Comparison of ENCODE assay signal across 1 cellular context in the genomic region with DNA sequence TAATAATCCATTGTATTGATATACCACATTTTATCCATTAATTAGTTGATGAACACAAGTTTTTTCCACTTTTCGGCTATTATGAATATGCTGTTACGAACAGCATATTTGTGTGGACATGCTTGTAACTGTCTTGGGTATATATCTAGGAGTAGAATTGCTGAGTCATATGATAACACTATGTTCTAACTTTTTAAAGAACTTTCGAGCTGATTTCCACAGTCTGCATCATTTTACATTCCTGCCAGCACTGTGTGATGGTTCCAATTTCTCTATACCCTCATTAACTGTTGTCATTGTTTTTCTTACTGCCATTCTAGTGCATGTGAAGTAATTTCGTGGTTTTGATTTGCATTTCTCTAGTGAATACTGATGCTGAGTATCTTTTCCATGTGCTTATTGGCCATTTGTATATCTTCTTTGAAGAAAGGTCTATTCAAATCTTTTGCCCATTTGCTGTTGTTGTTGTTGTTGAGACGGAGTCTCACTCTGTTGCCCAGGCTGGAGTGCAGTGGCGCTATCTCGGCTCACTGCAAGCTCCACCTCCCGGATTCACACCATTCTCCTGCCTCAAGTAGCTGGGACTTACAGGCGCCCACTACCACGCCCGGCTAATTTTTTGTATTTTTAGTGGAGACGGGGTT.
TF ChIP-seq lines count a peak whose summit lies in the region.

No MANE protein-coding gene starts in this region.

TF ChIP-seq in GM23338, 12 proteins besides CTCF, POLR2A, EP300 and RAD21:
- TF ChIP-seq ZNF331 (CRISPR knock-in tag; IDR thresholded peaks at IDR 0.05; ENCODE audit: low read depth) (no peak), POLR2AphosphoS5 (IDR thresholded peaks at IDR 0.05; ENCODE audit: low read depth) (no peak), CREB1 (CRISPR knock-in tag; IDR thresholded peaks at IDR 0.05; ENCODE audit: low read depth) (no peak), NANOG (IDR thresholded peaks at IDR 0.05; ENCODE audit: borderline replicate concordance) (no peak), ZNF114 (CRISPR knock-in tag; IDR thresholded peaks at IDR 0.05) (no peak), EZH2 (IDR thresholded peaks at IDR 0.05; ENCODE audit: low read depth, unreplicated experiment) (no peak), JUNB (IDR thresholded peaks at IDR 0.05; ENCODE audit: unreplicated experiment) (no peak)
- TF ChIP-seq, protein P1, sequence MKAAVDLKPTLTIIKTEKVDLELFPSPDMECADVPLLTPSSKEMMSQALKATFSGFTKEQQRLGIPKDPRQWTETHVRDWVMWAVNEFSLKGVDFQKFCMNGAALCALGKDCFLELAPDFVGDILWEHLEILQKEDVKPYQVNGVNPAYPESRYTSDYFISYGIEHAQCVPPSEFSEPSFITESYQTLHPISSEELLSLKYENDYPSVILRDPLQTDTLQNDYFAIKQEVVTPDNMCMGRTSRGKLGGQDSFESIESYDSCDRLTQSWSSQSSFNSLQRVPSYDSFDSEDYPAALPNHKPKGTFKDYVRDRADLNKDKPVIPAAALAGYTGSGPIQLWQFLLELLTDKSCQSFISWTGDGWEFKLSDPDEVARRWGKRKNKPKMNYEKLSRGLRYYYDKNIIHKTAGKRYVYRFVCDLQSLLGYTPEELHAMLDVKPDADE (IDR thresholded peaks at IDR 0.05): no peak
- TF ChIP-seq, protein P2, sequence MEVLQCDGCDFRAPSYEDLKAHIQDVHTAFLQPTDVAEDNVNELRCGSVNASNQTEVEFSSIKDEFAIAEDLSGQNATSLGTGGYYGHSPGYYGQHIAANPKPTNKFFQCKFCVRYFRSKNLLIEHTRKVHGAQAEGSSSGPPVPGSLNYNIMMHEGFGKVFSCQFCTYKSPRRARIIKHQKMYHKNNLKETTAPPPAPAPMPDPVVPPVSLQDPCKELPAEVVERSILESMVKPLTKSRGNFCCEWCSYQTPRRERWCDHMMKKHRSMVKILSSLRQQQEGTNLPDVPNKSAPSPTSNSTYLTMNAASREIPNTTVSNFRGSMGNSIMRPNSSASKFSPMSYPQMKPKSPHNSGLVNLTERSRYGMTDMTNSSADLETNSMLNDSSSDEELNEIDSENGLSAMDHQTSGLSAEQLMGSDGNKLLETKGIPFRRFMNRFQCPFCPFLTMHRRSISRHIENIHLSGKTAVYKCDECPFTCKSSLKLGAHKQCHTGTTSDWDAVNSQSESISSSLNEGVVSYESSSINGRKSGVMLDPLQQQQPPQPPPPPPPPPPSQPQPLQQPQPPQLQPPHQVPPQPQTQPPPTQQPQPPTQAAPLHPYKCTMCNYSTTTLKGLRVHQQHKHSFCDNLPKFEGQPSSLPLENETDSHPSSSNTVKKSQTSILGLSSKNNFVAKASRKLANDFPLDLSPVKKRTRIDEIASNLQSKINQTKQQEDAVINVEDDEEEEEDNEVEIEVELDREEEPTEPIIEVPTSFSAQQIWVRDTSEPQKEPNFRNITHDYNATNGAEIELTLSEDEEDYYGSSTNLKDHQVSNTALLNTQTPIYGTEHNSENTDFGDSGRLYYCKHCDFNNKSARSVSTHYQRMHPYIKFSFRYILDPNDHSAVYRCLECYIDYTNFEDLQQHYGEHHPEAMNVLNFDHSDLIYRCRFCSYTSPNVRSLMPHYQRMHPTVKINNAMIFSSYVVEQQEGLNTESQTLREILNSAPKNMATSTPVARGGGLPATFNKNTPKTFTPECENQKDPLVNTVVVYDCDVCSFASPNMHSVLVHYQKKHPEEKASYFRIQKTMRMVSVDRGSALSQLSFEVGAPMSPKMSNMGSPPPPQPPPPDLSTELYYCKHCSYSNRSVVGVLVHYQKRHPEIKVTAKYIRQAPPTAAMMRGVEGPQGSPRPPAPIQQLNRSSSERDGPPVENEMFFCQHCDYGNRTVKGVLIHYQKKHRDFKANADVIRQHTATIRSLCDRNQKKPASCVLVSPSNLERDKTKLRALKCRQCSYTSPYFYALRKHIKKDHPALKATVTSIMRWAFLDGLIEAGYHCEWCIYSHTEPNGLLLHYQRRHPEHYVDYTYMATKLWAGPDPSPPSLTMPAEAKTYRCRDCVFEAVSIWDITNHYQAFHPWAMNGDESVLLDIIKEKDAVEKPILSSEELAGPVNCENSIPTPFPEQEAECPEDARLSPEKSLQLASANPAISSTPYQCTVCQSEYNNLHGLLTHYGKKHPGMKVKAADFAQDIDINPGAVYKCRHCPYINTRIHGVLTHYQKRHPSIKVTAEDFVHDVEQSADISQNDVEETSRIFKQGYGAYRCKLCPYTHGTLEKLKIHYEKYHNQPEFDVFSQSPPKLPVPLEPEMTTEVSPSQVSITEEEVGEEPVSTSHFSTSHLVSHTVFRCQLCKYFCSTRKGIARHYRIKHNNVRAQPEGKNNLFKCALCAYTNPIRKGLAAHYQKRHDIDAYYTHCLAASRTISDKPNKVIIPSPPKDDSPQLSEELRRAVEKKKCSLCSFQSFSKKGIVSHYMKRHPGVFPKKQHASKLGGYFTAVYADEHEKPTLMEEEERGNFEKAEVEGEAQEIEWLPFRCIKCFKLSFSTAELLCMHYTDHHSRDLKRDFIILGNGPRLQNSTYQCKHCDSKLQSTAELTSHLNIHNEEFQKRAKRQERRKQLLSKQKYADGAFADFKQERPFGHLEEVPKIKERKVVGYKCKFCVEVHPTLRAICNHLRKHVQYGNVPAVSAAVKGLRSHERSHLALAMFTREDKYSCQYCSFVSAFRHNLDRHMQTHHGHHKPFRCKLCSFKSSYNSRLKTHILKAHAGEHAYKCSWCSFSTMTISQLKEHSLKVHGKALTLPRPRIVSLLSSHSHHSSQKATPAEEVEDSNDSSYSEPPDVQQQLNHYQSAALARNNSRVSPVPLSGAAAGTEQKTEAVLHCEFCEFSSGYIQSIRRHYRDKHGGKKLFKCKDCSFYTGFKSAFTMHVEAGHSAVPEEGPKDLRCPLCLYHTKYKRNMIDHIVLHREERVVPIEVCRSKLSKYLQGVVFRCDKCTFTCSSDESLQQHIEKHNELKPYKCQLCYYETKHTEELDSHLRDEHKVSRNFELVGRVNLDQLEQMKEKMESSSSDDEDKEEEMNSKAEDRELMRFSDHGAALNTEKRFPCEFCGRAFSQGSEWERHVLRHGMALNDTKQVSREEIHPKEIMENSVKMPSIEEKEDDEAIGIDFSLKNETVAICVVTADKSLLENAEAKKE (CRISPR knock-in tag; IDR thresholded peaks at IDR 0.05): no peak
- TF ChIP-seq, protein P3, sequence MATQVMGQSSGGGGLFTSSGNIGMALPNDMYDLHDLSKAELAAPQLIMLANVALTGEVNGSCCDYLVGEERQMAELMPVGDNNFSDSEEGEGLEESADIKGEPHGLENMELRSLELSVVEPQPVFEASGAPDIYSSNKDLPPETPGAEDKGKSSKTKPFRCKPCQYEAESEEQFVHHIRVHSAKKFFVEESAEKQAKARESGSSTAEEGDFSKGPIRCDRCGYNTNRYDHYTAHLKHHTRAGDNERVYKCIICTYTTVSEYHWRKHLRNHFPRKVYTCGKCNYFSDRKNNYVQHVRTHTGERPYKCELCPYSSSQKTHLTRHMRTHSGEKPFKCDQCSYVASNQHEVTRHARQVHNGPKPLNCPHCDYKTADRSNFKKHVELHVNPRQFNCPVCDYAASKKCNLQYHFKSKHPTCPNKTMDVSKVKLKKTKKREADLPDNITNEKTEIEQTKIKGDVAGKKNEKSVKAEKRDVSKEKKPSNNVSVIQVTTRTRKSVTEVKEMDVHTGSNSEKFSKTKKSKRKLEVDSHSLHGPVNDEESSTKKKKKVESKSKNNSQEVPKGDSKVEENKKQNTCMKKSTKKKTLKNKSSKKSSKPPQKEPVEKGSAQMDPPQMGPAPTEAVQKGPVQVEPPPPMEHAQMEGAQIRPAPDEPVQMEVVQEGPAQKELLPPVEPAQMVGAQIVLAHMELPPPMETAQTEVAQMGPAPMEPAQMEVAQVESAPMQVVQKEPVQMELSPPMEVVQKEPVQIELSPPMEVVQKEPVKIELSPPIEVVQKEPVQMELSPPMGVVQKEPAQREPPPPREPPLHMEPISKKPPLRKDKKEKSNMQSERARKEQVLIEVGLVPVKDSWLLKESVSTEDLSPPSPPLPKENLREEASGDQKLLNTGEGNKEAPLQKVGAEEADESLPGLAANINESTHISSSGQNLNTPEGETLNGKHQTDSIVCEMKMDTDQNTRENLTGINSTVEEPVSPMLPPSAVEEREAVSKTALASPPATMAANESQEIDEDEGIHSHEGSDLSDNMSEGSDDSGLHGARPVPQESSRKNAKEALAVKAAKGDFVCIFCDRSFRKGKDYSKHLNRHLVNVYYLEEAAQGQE (IDR thresholded peaks at IDR 0.05; ENCODE audit: unreplicated experiment): no peak
